Comparison of ENCODE assay signal across 8 cellular contexts in genomic region chr20:1466211-1467081, GRCh38. TPM values are rescaled to one million over a fixed set of nuclear protein-coding genes. Genes with fewer than 3 reads are reported as not detected.
DNase-seq lines count a peak whose midpoint lies in the region; ATAC-seq and TF ChIP-seq lines count a peak whose summit lies in the region.

Gene NSFL1C (minus strand): TSS chr20:1466849. CDS start chr20:1466824, 25 bp downstream.

- H3K36me3 Mint-ChIP-seq in chondrocyte (ENCODE audit: low read depth), result no peaks in the 10 kb centered on the region

- H3K4me1 Mint-ChIP-seq in chondrocyte (ENCODE audit: low read depth), result peaks cover 59% of the 10 kb centered on the region

- peak within 1 kb of the TSS; percentile 78 for H3K4me3 Mint-ChIP-seq in chondrocyte (ENCODE audit: unreplicated experiment)

- H3K27me3 Mint-ChIP-seq in chondrocyte (ENCODE audit: low read depth), result no peaks in the 10 kb centered on the region

- peak; percentile 85 for ATAC-seq in GM19043 (IDR thresholded peaks at IDR 0.05; ENCODE audit: low read depth, unreplicated experiment)
- peak; percentile 54 for ATAC-seq in HG03378 (IDR thresholded peaks at IDR 0.05; ENCODE audit: unreplicated experiment)

- peak within 1 kb of the TSS; percentile 90 for H3K27ac Mint-ChIP-seq in chondrocyte (ENCODE audit: unreplicated experiment)

- peak; percentile 73 to 82 for DNase-seq in AML-193 (lab: John Stamatoyannopoulos, UW)
- peak; percentile 89 for DNase-seq in NCI-H460 (ENCODE audit: extremely low read depth, low read depth)
- DNase-seq in activated CD4-positive, alpha-beta T cell treated with anti-CD3 and anti-CD28 coated beads for 1 hour, result peak; percentile 94
- DNase-seq in chondrocyte (ENCODE audit: low spot score), result peak; percentile 99
- DNase-seq in kidney glomerular epithelial cell (lab: John Stamatoyannopoulos, UW), result peak; percentile 87
- peak; percentile 95 to 96 for DNase-seq in stimulated activated CD4-positive, alpha-beta T cell treated with anti-CD3 and anti-CD28 coated beads, Interleukin-1b, Interleukin-23, amount 100 ng/mL, for 1 hour (ENCODE audit: low read depth in 2 of 2)

- TF ChIP-seq CTCF in chondrocyte (IDR thresholded peaks at IDR 0.05), result peak; percentile 98

- no peaks in the 10 kb centered on the region for H3K9me3 Mint-ChIP-seq in chondrocyte (ENCODE audit: low read depth)

RNA-seq across cellular contexts. Expression of gene NSFL1C, which starts in this region (rescaled TPM):
- total RNA-seq in NCI-H460 (2014; rRNA removed; shearing (Covaris generic)), result 32.5 and 48.4 TPM in 2 replicates
- polyA plus RNA-seq in NCI-H460 (2014; cell fraction: nucleus; rRNA removed), result 22.0 and 36.2 TPM in 2 replicates
- total RNA-seq in chondrocyte, result 70.9 to 83.5 TPM (median 75.3 TPM) in 3 replicates

Comparison
In these comparisons a context has a peak if more than half of its experiments do, and no peak if none do; other contexts are left out.
1. Peak in every context shown above with its lines: DNase-seq and ATAC-seq.